ENCODE assay signal across 9 cellular contexts in genomic region chr19:294341-294818, GRCh38. TPM values are rescaled to one million over a fixed set of nuclear protein-coding genes. Genes with fewer than 3 reads are reported as not detected.
A peak's percentile ranks its signal among the peaks of the same experiment; 100 is the strongest.
DNase-seq lines count a peak whose midpoint lies in the region; ATAC-seq and TF ChIP-seq lines count a peak whose summit lies in the region.
"Had no signal": no experiment of that assay in that cellular context is flagged by ENCODE, and none has a peak within 500 bp of the region (broad histone marks: within the 10 kb centered on the region; RNA-seq: fewer than 3 reads in every experiment).

No MANE protein-coding gene starts in this region.

- H3K79me2 ChIP-seq in hepatocyte = no peaks in the 10 kb centered on the region

- peaks cover 14 to 29% of the 10 kb centered on the region in 2 donors for H3K27me3 Mint-ChIP-seq in natural killer cell (ENCODE audit: low read depth in 2 of 2)

- peaks cover 0 to 43% (median 6%) of the 10 kb centered on the region in 4 donors for H3K4me1 ChIP-seq in Peyer's patch
- peaks cover 24% of the 10 kb centered on the region for H3K4me1 ChIP-seq in hepatocyte (ENCODE audit: insufficient read depth)

- no peak for TF ChIP-seq POLR2A in Peyer's patch (IDR thresholded peaks at IDR 0.05)

- H3K4me1 Mint-ChIP-seq in natural killer cell = peaks cover 0 to 21% of the 10 kb centered on the region in 2 donors

- H3K9me3 Mint-ChIP-seq in natural killer cell = no peaks in the 10 kb centered on the region

- intact Hi-C loops in natural killer cell (cut with micrococcal nuclease) = no loop called here

- peak overlapping the region in 1 of 2 donors; percentile 31 for H3K27ac Mint-ChIP-seq in natural killer cell

- DNase-seq in DMS79 treated with DMSO at 0.1 percent for 48 hours (lab: John Stamatoyannopoulos, UW) = peak; percentile 48
- DNase-seq in Peyer's patch = peak in 2 of 3 donors; percentile 41 to 50
- no peak for DNase-seq in hepatocyte (ENCODE audit: low spot score)
- DNase-seq in retinal pigment epithelial cell (ENCODE audit: low read depth) = no peak
- no peak for DNase-seq in middle frontal gyrus (ENCODE audit: extremely low spot score, low spot score)
- DNase-seq in natural killer cell = no peak
- DNase-seq in NCI-H2196 (lab: John Stamatoyannopoulos, UW; ENCODE audit: unreplicated experiment) = no peak
- DNase-seq: testis had no signal

- no peak for ATAC-seq in natural killer cell
- ATAC-seq in HG03097 (IDR thresholded peaks at IDR 0.05; ENCODE audit: low FRiP score, unreplicated experiment) = no peak

- H3K9me3 ChIP-seq in Peyer's patch (no peaks in the 10 kb centered on the region), hepatocyte (ENCODE audit: low read depth) (no peaks in the 10 kb centered on the region)
- H3K9me3 ChIP-seq: testis had no signal

- peaks cover 0 to 11% of the 10 kb centered on the region in 2 donors for H3K27me3 ChIP-seq in Peyer's patch
- H3K27me3 ChIP-seq in hepatocyte = peaks cover 32% of the 10 kb centered on the region
- H3K27me3 ChIP-seq: testis had no signal

- H3K9me2 ChIP-seq in hepatocyte (replicated peaks; ENCODE audit: insufficient read depth) = no peaks in the 10 kb centered on the region

- TF ChIP-seq CTCF in Peyer's patch (IDR thresholded peaks at IDR 0.05) (no peak), hepatocyte (IDR thresholded peaks at IDR 0.05; ENCODE audit: poor library complexity) (no peak), retinal pigment epithelial cell (conservative IDR thresholded peaks at IDR 0.05; ENCODE audit: low read depth, low read length) (no peak), natural killer cell (IDR thresholded peaks at IDR 0.05) (no peak)

- no peaks in the 10 kb centered on the region for H3K36me3 ChIP-seq in Peyer's patch
- no peaks in the 10 kb centered on the region for H3K36me3 ChIP-seq in hepatocyte (replicated peaks; ENCODE audit: insufficient read depth, low read depth)

- no peaks in the 10 kb centered on the region for H4K20me1 ChIP-seq in hepatocyte (ENCODE audit: insufficient read depth, poor library complexity, severe bottlenecking)

- no peaks in the 10 kb centered on the region for H3K36me3 Mint-ChIP-seq in natural killer cell

- H3K4me3 ChIP-seq in Peyer's patch = peak overlapping the region in 1 of 4 donors; percentile 26
- no peak overlapping the region for H3K4me3 ChIP-seq in hepatocyte
- peak overlapping the region; percentile 3 for H3K4me3 ChIP-seq in retinal pigment epithelial cell (ENCODE audit: low read length)
- H3K4me3 ChIP-seq: testis had no signal

- no peak overlapping the region for H3K4me3 Mint-ChIP-seq in natural killer cell

- H2AFZ ChIP-seq in hepatocyte = no peak overlapping the region

- peak overlapping the region; percentile 74 for H3K4me2 ChIP-seq in hepatocyte

- 28% methylated on average over 24 of the region's 24 CpGs for WGBS in hepatocyte (ENCODE audit: low lambda C conversion rate, missing lambda C conversion rate)

- H3K27ac ChIP-seq in Peyer's patch (no peak overlapping the region), hepatocyte (no peak overlapping the region)
- H3K27ac ChIP-seq: testis had no signal

RNA-seq across cellular contexts. Expression of gene PLPP2, which starts 3.2 kb away (rescaled TPM):
- total RNA-seq in Peyer's patch (100 to 1,000 TPM in 3 of 4 donors, 10 to 100 TPM in 1; 42.1 to 260 (median 188) TPM), hepatocyte (9.9 TPM in 2 replicates), natural killer cell (1 to 10 TPM in 2 of 3 donors, under 1 TPM in 1; 0.85 to 6.2 (median 1.0) TPM)
- 17.7 and 20.2 TPM in 2 replicates for polyA plus RNA-seq in hepatocyte

RNA-seq across cellular contexts. Expression of gene MIER2, which starts 50.2 kb away (rescaled TPM):
- 10 to 100 TPM in 3 of 4 donors, 1 to 10 TPM in 1; 6.0 to 27.3 (median 20.9) TPM for total RNA-seq in Peyer's patch
- total RNA-seq in hepatocyte = 8.4 and 9.9 TPM in 2 replicates
- 46.6 and 47.3 TPM in 2 replicates for polyA plus RNA-seq in hepatocyte
- 10 to 100 TPM; 14.8 to 17.7 (median 15.4) TPM for total RNA-seq in natural killer cell

Comparison
In these comparisons a context has a peak if more than half of its experiments do, and no peak if none do; other contexts are left out.
1. DNase-seq: peak in DMS79 treated with DMSO at 0.1 percent for 48 hours (single experiment) and Peyer's patch (2 of 3); none in hepatocyte (single experiment), retinal pigment epithelial cell (single experiment), middle frontal gyrus (single experiment), natural killer cell (single experiment) and NCI-H2196 (single experiment).